Comparison of ENCODE assay signal across 8 cellular contexts in genomic region chr13:48506092-48506701, GRCh38. TPM values are rescaled to one million over a fixed set of nuclear protein-coding genes. Genes with fewer than 3 reads are reported as not detected.
DNase-seq lines count a peak whose midpoint lies in the region; ATAC-seq and TF ChIP-seq lines count a peak whose summit lies in the region.

No MANE protein-coding gene starts in this region.

- CTCF ChIA-PET in RWPE1 (lab: Yijun Ruan, JAX) = interaction anchor here (0.7 kb wide), 1 partner anchor 657 kb away, joined by 3 read pairs; no protein-coding TSS in a partner anchor

- H3K4me3 ChIP-seq in GM08714 (ENCODE audit: low read length) (peak overlapping the region; percentile 9; the same call in 1 of the 2 replicates), left lung (no peak overlapping the region)

- POLR2A ChIA-PET in RWPE1 (lab: Yijun Ruan, JAX; ENCODE audit: low non-redundant PET) = no interaction called here

- no peak for TF ChIP-seq CTCF in RWPE1 (conservative IDR thresholded peaks at IDR 0.05; ENCODE audit: low read depth)
- no peak for TF ChIP-seq CTCF in left lung (IDR thresholded peaks at IDR 0.05)

- peaks cover 0 to 8% of the 10 kb centered on the region in 2 donors for H3K36me3 ChIP-seq in left lung

- intact Hi-C loops in left lung (cut with DNase I) = no loop called here

- H3K27ac ChIP-seq in RWPE1 (peak overlapping the region; percentile 84), left lung (peak overlapping the region; percentile 76 to 87)

- no peaks in the 10 kb centered on the region for H3K9me3 ChIP-seq in left lung

- no peak for DNase-seq in RWPE1 (ENCODE audit: low spot score)
- DNase-seq in left lung = peak in 1 of 2 donors; percentile 65
- DNase-seq in DMS53 treated with DMSO at 0.1 percent for 48 hours (lab: John Stamatoyannopoulos, UW; ENCODE audit: unreplicated experiment) = no peak
- no peak for DNase-seq in kidney tubule cell (ENCODE audit: low spot score)
- no peak for DNase-seq in activated CD4-positive, alpha-beta T cell treated with anti-CD3 and anti-CD28 coated beads, Interleukin-2, amount 50 U/mL, for 4 hours
- no peak for DNase-seq in NCI-H1436 treated with DMSO at 0.1 percent for 48 hours (lab: John Stamatoyannopoulos, UW)

- H3K4me1 ChIP-seq in left lung = peaks cover 2 to 55% of the 10 kb centered on the region in 2 donors

- ATAC-seq in HG02571 (IDR thresholded peaks at IDR 0.05; ENCODE audit: unreplicated experiment) = peak; percentile 14
- peak; percentile 26 for ATAC-seq in left lung

- H3K27me3 ChIP-seq in left lung = no peaks in the 10 kb centered on the region

RNA-seq across cellular contexts. Expression of gene RCBTB2, which starts 26.7 kb away (rescaled TPM):
- total RNA-seq in left lung = 10 to 100 TPM; 17.1 to 17.2 TPM
